8 cellular contexts compared by ENCODE assay signal in the genomic region with DNA sequence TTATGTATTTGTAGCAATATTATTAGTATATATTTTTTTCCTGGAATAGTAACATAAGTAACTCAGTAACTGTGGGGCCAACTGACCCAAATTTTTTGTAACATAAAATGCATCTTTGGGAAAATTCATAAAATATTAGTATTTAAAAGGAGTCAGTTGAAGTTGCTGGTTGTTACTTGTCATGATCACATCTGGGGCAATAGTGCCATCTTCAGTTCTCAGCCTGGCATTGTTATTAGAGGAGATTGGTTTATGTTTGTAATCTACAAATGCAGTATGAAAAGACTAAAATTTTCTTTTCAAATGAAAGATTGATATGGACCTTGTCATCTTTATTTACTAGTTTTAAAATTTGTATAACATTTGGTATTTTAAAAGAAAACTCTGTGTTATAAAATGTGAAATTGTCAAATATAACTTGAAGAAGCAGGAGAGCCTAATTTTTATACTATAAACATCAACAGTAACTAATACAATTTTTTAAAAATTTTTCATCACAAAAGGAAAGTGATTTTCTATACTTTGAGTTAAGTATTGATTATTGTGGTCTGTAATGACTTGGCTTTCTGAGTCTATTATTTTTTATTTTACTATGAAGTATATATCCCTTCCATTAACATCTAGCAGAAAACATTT. TPM values are rescaled to one million over a fixed set of nuclear protein-coding genes. Genes with fewer than 3 reads are reported as not detected.
A peak's percentile ranks its signal among the peaks of the same experiment; 100 is the strongest.
DNase-seq lines count a peak whose midpoint lies in the region; ATAC-seq, FAIRE-seq and TF ChIP-seq lines count a peak whose summit lies in the region.

No MANE protein-coding gene starts in this region.

- H3K79me2 ChIP-seq in fibroblast of lung (ENCODE audit: control insufficient read depth, insufficient read depth, low read length): no peaks in the 10 kb centered on the region

- no peak overlapping the region for H3K4me2 ChIP-seq in fibroblast of lung (ENCODE audit: extremely low read depth, insufficient read depth, low read length)

- H3K36me3 ChIP-seq in fibroblast of lung (ENCODE audit: control insufficient read depth, insufficient read depth, low read length): no peaks in the 10 kb centered on the region
- no peaks in the 10 kb centered on the region for H3K36me3 ChIP-seq in small intestine (ENCODE audit: control insufficient read depth in 2 of 2, insufficient read depth in 2 of 2, low read length in 2 of 2)

- H3K4me3 ChIP-seq in fibroblast of lung (replicated peaks in 1 of 4; ENCODE audit: control extremely low read depth in 1 of 4, insufficient read depth in 1 of 4, low read depth in 3 of 4, low read length in 4 of 4) (no peak overlapping the region), small intestine (ENCODE audit: low read depth in 1 of 2, low read length in 2 of 2) (no peak overlapping the region)

- no peaks in the 10 kb centered on the region for H3K27me3 ChIP-seq in fibroblast of lung (ENCODE audit: control insufficient read depth, insufficient read depth, low read length)
- H3K27me3 ChIP-seq in small intestine (ENCODE audit: control insufficient read depth in 2 of 2, insufficient read depth in 2 of 2, low read length in 2 of 2): no peaks in the 10 kb centered on the region

- no peaks in the 10 kb centered on the region for H4K20me1 ChIP-seq in fibroblast of lung (ENCODE audit: control insufficient read depth, extremely low read depth, insufficient read depth, low read length)

- ATAC-seq in GM19023 (IDR thresholded peaks at IDR 0.05; ENCODE audit: unreplicated experiment): no peak

- H3K27ac ChIP-seq in fibroblast of lung (ENCODE audit: insufficient read depth, low read length) (no peak overlapping the region), small intestine (ENCODE audit: low read depth in 1 of 2, low read length in 1 of 2) (no peak overlapping the region)

- TF ChIP-seq CTCF in GM12872 (IDR thresholded peaks at IDR 0.05; ENCODE audit: insufficient read depth, low read depth, low read length) (peak; percentile 50), fibroblast of lung (conservative IDR thresholded peaks at IDR 0.05 in 1 of 2, IDR thresholded peaks at IDR 0.05 in 1 of 2; ENCODE audit: low read depth in 1 of 2, low read length in 2 of 2) (peak; percentile 56 to 78)

- DNase-seq in ACHN: peak; percentile 56
- DNase-seq in HT1080 (ENCODE audit: low read depth): peak; percentile 31
- peak; percentile 51 for DNase-seq in OCI-M1 (lab: John Stamatoyannopoulos, UW)
- peak; percentile 42 to 80 for DNase-seq in fibroblast of lung (ENCODE audit: low read depth in 2 of 2)
- peak; percentile 32 for DNase-seq in small intestine
- no peak for DNase-seq in GOT3 (lab: John Stamatoyannopoulos, UW)

- no peak overlapping the region for H2AFZ ChIP-seq in fibroblast of lung (ENCODE audit: low read length)

- H3K9ac ChIP-seq in fibroblast of lung (ENCODE audit: insufficient read depth, low read length): no peak overlapping the region

- H3K9me3 ChIP-seq in fibroblast of lung (ENCODE audit: control insufficient read depth, insufficient read depth, low read depth, low read length) (no peaks in the 10 kb centered on the region), small intestine (ENCODE audit: control insufficient read depth, low read depth) (no peaks in the 10 kb centered on the region)

- in situ Hi-C loops in ACHN (cut with HindIII; ENCODE audit: low pct_ligation_motif_present, low pct_unique_long_range_greater_than_20kb, low sequenced_read_pairs): no loop called here

- FAIRE-seq in small intestine (lab: Jason Lieb, UNC): peak; percentile 91

- H3K4me1 ChIP-seq in fibroblast of lung (ENCODE audit: control insufficient read depth, extremely low read depth, insufficient read depth, low read length) (no peaks in the 10 kb centered on the region), small intestine (ENCODE audit: control insufficient read depth in 2 of 2, insufficient read depth in 1 of 2, low read depth in 1 of 2, low read length in 1 of 2) (no peaks in the 10 kb centered on the region)

RNA-seq across cellular contexts. Expression of gene MLF1, which starts 38.8 kb away (rescaled TPM):
- total RNA-seq in HT1080 (2014; rRNA removed; shearing (Covaris generic)): 12.0 and 17.7 TPM in 2 replicates
- polyA plus RNA-seq in HT1080 (2015; cell fraction: cytosol; rRNA removed): 26.3 and 27.3 TPM in 2 replicates
- polyA plus RNA-seq in HT1080 (2015; cell fraction: nucleus; rRNA removed): 9.4 and 12.6 TPM in 2 replicates
- total RNA-seq in fibroblast of lung: 7.9 and 11.8 TPM in 2 replicates
- polyA plus RNA-seq in fibroblast of lung (4.7 and 6.9 TPM in 2 replicates), small intestine (1 to 10 TPM in 2 of 3 donors, not detected in 1; 2.2 to 2.4 TPM)
- 4.9 and 6.4 TPM in 2 replicates for polyA plus RNA-seq in fibroblast of lung (2012)
- polyA minus RNA-seq in fibroblast of lung (ENCODE audit: low replicate concordance): 1.6 TPM in 1 of 2 replicates, not detected in the other
